Comparison of ENCODE assay signal across 22 cellular contexts in genomic region chr4:184432127-184432922, GRCh38. TPM values are rescaled to one million over a fixed set of nuclear protein-coding genes. Genes with fewer than 3 reads are reported as not detected.
DNase-seq lines count a peak whose midpoint lies in the region; ATAC-seq and TF ChIP-seq lines count a peak whose summit lies in the region.
"Had no signal": no experiment of that assay in that cellular context is flagged by ENCODE, and none has a peak within 500 bp of the region (broad histone marks: within the 10 kb centered on the region; RNA-seq: fewer than 3 reads in every experiment).

No MANE protein-coding gene starts in this region.

- intact Hi-C loops in left ventricle myocardium superior (cut with micrococcal nuclease) (no loop called here), left ventricle myocardium inferior (cut with micrococcal nuclease) (no loop called here), breast epithelium (cut with DNase I; ENCODE audit: low total_unique reads) (no loop called here)
- intact Hi-C loops in dendritic cell treated with granulocyte-macrophage colony-stimulating factor and Interleukin-4, amounts not matched to agents 40 ng/mL and 50 ng/mL, for 4 days (cut with micrococcal nuclease), result no loop called here

- H3K4me1 ChIP-seq in left ventricle myocardium inferior (peaks cover 83% of the 10 kb centered on the region), breast epithelium (no peaks in the 10 kb centered on the region)
- H3K4me1 ChIP-seq: Peyer's patch had no signal

- DNase-seq in left ventricle myocardium superior (no peak), left ventricle myocardium inferior (no peak), naive B cell (no peak), mesothelial cell of epicardium (ENCODE audit: low spot score in 2 of 2, unreplicated experiment in 2 of 2) (no peak), osteocyte (ENCODE audit: extremely low spot score, unreplicated experiment) (no peak), breast epithelium (ENCODE audit: low spot score in 2 of 2) (no peak)
- DNase-seq: activated CD8-positive, alpha-beta T cell treated with anti-CD3 and anti-CD28 coated beads, Interleukin-2, amount 10 ng/mL, durations not matched to agents 7 days and 5 days; activated naive CD4-positive, alpha-beta T cell treated with anti-CD3 and anti-CD28 coated beads, Interleukin-2, amount 10 ng/mL, durations not matched to agents 7 days and 5 days; activated T-cell treated with anti-CD3 and anti-CD28 coated beads, Interleukin-2, amount 50 U/mL, for 1 hour; DND-41; endodermal cell; KG1; NCI-H1694 treated with DMSO at 0.1 percent for 48 hours; NCI-H345; Peyer's patch; stimulated activated CD4-positive, alpha-beta T cell treated with anti-CD3 and anti-CD28 coated beads, Interleukin-1b, Interleukin-23, amount 100 ng/mL, for 48 hours; stimulated activated naive CD4-positive, alpha-beta T cell treated with Interleukin-2 at 50 U/mL for 16 hours had no signal

- H3K36me3 Mint-ChIP-seq in dendritic cell treated with granulocyte-macrophage colony-stimulating factor and Interleukin-4, amounts not matched to agents 40 ng/mL and 50 ng/mL, for 4 days (ENCODE audit: low read depth), result peaks cover 84% of the 10 kb centered on the region
- H3K36me3 Mint-ChIP-seq in naive B cell, result peaks cover 0 to 27% of the 10 kb centered on the region in 2 donors
- peaks cover 8% of the 10 kb centered on the region for H3K36me3 Mint-ChIP-seq in mesothelial cell of epicardium
- H3K36me3 Mint-ChIP-seq in osteocyte (ENCODE audit: unreplicated experiment), result peaks cover 13% of the 10 kb centered on the region

- H3K4me1 Mint-ChIP-seq in dendritic cell treated with granulocyte-macrophage colony-stimulating factor and Interleukin-4, amounts not matched to agents 40 ng/mL and 50 ng/mL, for 4 days (ENCODE audit: low read depth), result peaks cover 76% of the 10 kb centered on the region
- peaks cover 50 to 82% (median 79%) of the 10 kb centered on the region in 3 donors for H3K4me1 Mint-ChIP-seq in naive B cell
- peaks cover 13% of the 10 kb centered on the region for H3K4me1 Mint-ChIP-seq in mesothelial cell of epicardium
- H3K4me1 Mint-ChIP-seq in osteocyte (ENCODE audit: unreplicated experiment), result peaks cover 27% of the 10 kb centered on the region

- TF ChIP-seq CTCF in left ventricle myocardium inferior (IDR thresholded peaks at IDR 0.05; ENCODE audit: borderline replicate concordance) (no peak), mesothelial cell of epicardium (IDR thresholded peaks at IDR 0.05; ENCODE audit: unreplicated experiment) (no peak), osteocyte (IDR thresholded peaks at IDR 0.05) (no peak), breast epithelium (IDR thresholded peaks at IDR 0.05) (no peak)

- no peak overlapping the region for H3K4me3 ChIP-seq in left ventricle myocardium inferior
- no peak overlapping the region for H3K4me3 ChIP-seq in breast epithelium
- H3K4me3 ChIP-seq: Peyer's patch, tibial artery had no signal

- no peak overlapping the region for H3K4me3 Mint-ChIP-seq in dendritic cell treated with granulocyte-macrophage colony-stimulating factor and Interleukin-4, amounts not matched to agents 40 ng/mL and 50 ng/mL, for 4 days
- H3K4me3 Mint-ChIP-seq in naive B cell (no peak overlapping the region), mesothelial cell of epicardium (no peak overlapping the region), osteocyte (ENCODE audit: unreplicated experiment) (no peak overlapping the region)
- H3K4me3 Mint-ChIP-seq: activated CD8-positive, alpha-beta T cell treated with anti-CD3 and anti-CD28 coated beads, Interleukin-2, amount 10 ng/mL, durations not matched to agents 7 days and 5 days; activated naive CD4-positive, alpha-beta T cell treated with anti-CD3 and anti-CD28 coated beads, Interleukin-2, amount 10 ng/mL, durations not matched to agents 7 days and 5 days; endodermal cell; WTC11 had no signal

- TF ChIP-seq POLR2A in breast epithelium (IDR thresholded peaks at IDR 0.05), result no peak

- H3K27ac ChIP-seq in left ventricle myocardium inferior (replicated peaks) (no peak overlapping the region), temporal lobe (ENCODE audit: low read depth, low read length) (peak overlapping the region; percentile 19), breast epithelium (no peak overlapping the region)
- H3K27ac ChIP-seq: parathyroid adenoma, Peyer's patch, tibial artery had no signal

- no peaks in the 10 kb centered on the region for H3K27me3 ChIP-seq in left ventricle myocardium inferior (ENCODE audit: low read depth)
- H3K27me3 ChIP-seq in breast epithelium, result no peaks in the 10 kb centered on the region
- H3K27me3 ChIP-seq: Peyer's patch, tibial artery had no signal

- peak overlapping the region; percentile 62 for H3K27ac Mint-ChIP-seq in dendritic cell treated with granulocyte-macrophage colony-stimulating factor and Interleukin-4, amounts not matched to agents 40 ng/mL and 50 ng/mL, for 4 days
- H3K27ac Mint-ChIP-seq in naive B cell (peak overlapping the region in 4 of 6 donors; percentile 4 to 75 (median 62)), mesothelial cell of epicardium (no peak overlapping the region), osteocyte (ENCODE audit: unreplicated experiment) (no peak overlapping the region)
- H3K27ac Mint-ChIP-seq: activated CD8-positive, alpha-beta T cell treated with anti-CD3 and anti-CD28 coated beads, Interleukin-2, amount 10 ng/mL, durations not matched to agents 7 days and 5 days; activated naive CD4-positive, alpha-beta T cell treated with anti-CD3 and anti-CD28 coated beads, Interleukin-2, amount 10 ng/mL, durations not matched to agents 7 days and 5 days; endodermal cell had no signal

- peaks cover 15% of the 10 kb centered on the region for H3K36me3 ChIP-seq in left ventricle myocardium inferior
- H3K36me3 ChIP-seq in breast epithelium, result no peaks in the 10 kb centered on the region

- no peaks in the 10 kb centered on the region for H3K27me3 Mint-ChIP-seq in dendritic cell treated with granulocyte-macrophage colony-stimulating factor and Interleukin-4, amounts not matched to agents 40 ng/mL and 50 ng/mL, for 4 days
- H3K27me3 Mint-ChIP-seq in naive B cell (no peaks in the 10 kb centered on the region), mesothelial cell of epicardium (ENCODE audit: low read depth) (no peaks in the 10 kb centered on the region), osteocyte (ENCODE audit: unreplicated experiment) (no peaks in the 10 kb centered on the region)
- H3K27me3 Mint-ChIP-seq: activated naive CD4-positive, alpha-beta T cell treated with anti-CD3 and anti-CD28 coated beads, Interleukin-2, amount 10 ng/mL, durations not matched to agents 7 days and 5 days had no signal

- H3K9me3 Mint-ChIP-seq in dendritic cell treated with granulocyte-macrophage colony-stimulating factor and Interleukin-4, amounts not matched to agents 40 ng/mL and 50 ng/mL, for 4 days, result no peaks in the 10 kb centered on the region
- H3K9me3 Mint-ChIP-seq in naive B cell, result no peaks in the 10 kb centered on the region
- no peaks in the 10 kb centered on the region for H3K9me3 Mint-ChIP-seq in mesothelial cell of epicardium
- no peaks in the 10 kb centered on the region for H3K9me3 Mint-ChIP-seq in osteocyte (ENCODE audit: unreplicated experiment)
- H3K9me3 Mint-ChIP-seq: activated naive CD4-positive, alpha-beta T cell treated with anti-CD3 and anti-CD28 coated beads, Interleukin-2, amount 10 ng/mL, durations not matched to agents 7 days and 5 days; endodermal cell; WTC11 had no signal

- H3K9me3 ChIP-seq in left ventricle myocardium inferior (replicated peaks) (no peaks in the 10 kb centered on the region), breast epithelium (no peaks in the 10 kb centered on the region)
- H3K9me3 ChIP-seq: Peyer's patch, tibial artery had no signal

- ATAC-seq in left ventricle myocardium superior, result peak; percentile 23
- ATAC-seq in naive B cell (ENCODE audit: low read depth in 2 of 2), result no peak
- ATAC-seq: activated CD8-positive, alpha-beta T cell treated with anti-CD3 and anti-CD28 coated beads, Interleukin-2, amount 10 ng/mL, durations not matched to agents 7 days and 5 days; WTC11 had no signal

RNA-seq across cellular contexts. Expression of gene IRF2, which starts 42.0 kb away (rescaled TPM):
- total RNA-seq in left ventricle myocardium superior (33.0 TPM), left ventricle myocardium inferior (25.9 TPM), temporal lobe (6.4 TPM), mesothelial cell of epicardium (15.8 to 18.1 TPM (median 16.7 TPM) in 3 replicates), osteocyte (21.8 and 26.6 TPM in 2 replicates), breast epithelium (10 to 100 TPM; 27.4 to 57.8 (median 36.4) TPM)
- polyA plus RNA-seq in naive B cell (ENCODE audit: low read depth in 6 of 6), result 100 to 1,000 TPM; 119 to 174 (median 151) TPM

Comparison
In these comparisons a context has a peak if more than half of its experiments do, and no peak if none do; other contexts are left out.
1. H3K27ac Mint-ChIP-seq: peak in dendritic cell treated with granulocyte-macrophage colony-stimulating factor and Interleukin-4, amounts not matched to agents 40 ng/mL and 50 ng/mL, for 4 days (single experiment) and naive B cell (4 of 6); none in mesothelial cell of epicardium (single experiment) and osteocyte (single experiment).